In genomic region chr6:168782211-168782729, GRCh38 we compare ENCODE assay signal across 21 cellular contexts.
DNase-seq lines count a peak whose midpoint lies in the region; ATAC-seq and TF ChIP-seq lines count a peak whose summit lies in the region.
"Had no signal": no experiment of that assay in that cellular context is flagged by ENCODE, and none has a peak within 500 bp of the region (broad histone marks: within the 10 kb centered on the region; RNA-seq: fewer than 3 reads in every experiment).

No MANE protein-coding gene starts in this region.

- H3K27ac Mint-ChIP-seq in neural progenitor cell: no peak overlapping the region
- no peak overlapping the region for H3K27ac Mint-ChIP-seq in activated T-cell treated with anti-CD3 and anti-CD28 coated beads, Interleukin-2, amount 50 U/mL, for 72 hours

- H3K27me3 Mint-ChIP-seq in neural progenitor cell (ENCODE audit: insufficient read depth, low read depth): peaks cover 9% of the 10 kb centered on the region
- H3K27me3 Mint-ChIP-seq in activated T-cell treated with anti-CD3 and anti-CD28 coated beads, Interleukin-2, amount 50 U/mL, for 72 hours (ENCODE audit: low read depth): no peaks in the 10 kb centered on the region

- H3K36me3 ChIP-seq in ascending aorta: no peaks in the 10 kb centered on the region
- H3K36me3 ChIP-seq in neural progenitor cell: no peaks in the 10 kb centered on the region
- no peaks in the 10 kb centered on the region for H3K36me3 ChIP-seq in tibial artery
- H3K36me3 ChIP-seq: Peyer's patch, SJSA1 had no signal

- H3K36me3 Mint-ChIP-seq in neural progenitor cell: no peaks in the 10 kb centered on the region
- H3K36me3 Mint-ChIP-seq in activated T-cell treated with anti-CD3 and anti-CD28 coated beads, Interleukin-2, amount 50 U/mL, for 72 hours (ENCODE audit: insufficient read depth in 2 of 2): peaks cover 0 to 1% of the 10 kb centered on the region in 2 donors

- H3K4me1 ChIP-seq in ascending aorta (peaks cover 3 to 13% of the 10 kb centered on the region in 2 donors), neural progenitor cell (no peaks in the 10 kb centered on the region), tibial artery (peaks cover 0 to 43% (median 3%) of the 10 kb centered on the region in 4 donors)
- H3K4me1 ChIP-seq: Peyer's patch, SJSA1 had no signal

- H3K27me3 ChIP-seq in ascending aorta (no peaks in the 10 kb centered on the region), neural progenitor cell (no peaks in the 10 kb centered on the region), tibial artery (no peaks in the 10 kb centered on the region)
- H3K27me3 ChIP-seq: Peyer's patch, SJSA1 had no signal

- no peaks in the 10 kb centered on the region for H4K20me1 ChIP-seq in neural progenitor cell (ENCODE audit: low read depth)

- H2AFZ ChIP-seq in neural progenitor cell (replicated peaks): peak overlapping the region; percentile 44

- no peak overlapping the region for H3K4me3 Mint-ChIP-seq in neural progenitor cell
- no peak overlapping the region for H3K4me3 Mint-ChIP-seq in activated T-cell treated with anti-CD3 and anti-CD28 coated beads, Interleukin-2, amount 50 U/mL, for 72 hours

- peak overlapping the region in 1 of 2 donors; percentile 49 for H3K4me3 ChIP-seq in ascending aorta
- no peak overlapping the region for H3K4me3 ChIP-seq in neural progenitor cell
- no peak overlapping the region for H3K4me3 ChIP-seq in tibial artery
- H3K4me3 ChIP-seq: Peyer's patch, SJSA1 had no signal

- peak in 1 of 3 experiments; percentile 14 for TF ChIP-seq CTCF in ascending aorta (IDR thresholded peaks at IDR 0.05)
- TF ChIP-seq CTCF in neural progenitor cell (IDR thresholded peaks at IDR 0.05): no peak
- TF ChIP-seq CTCF in tibial artery (IDR thresholded peaks at IDR 0.05): no peak

- DNase-seq in NCI-H1417 (lab: John Stamatoyannopoulos, UW): peak in 2 of 3 experiments; percentile 79 to 92
- DNase-seq in NCI-H1417 treated with DMSO at 0.1 percent for 48 hours (lab: John Stamatoyannopoulos, UW): no peak
- DNase-seq in ascending aorta (ENCODE audit: low spot score in 2 of 2): no peak
- no peak for DNase-seq in neural progenitor cell (ENCODE audit: low spot score)
- peak in 1 of 2 donors; percentile 70 for DNase-seq in tibial artery
- DNase-seq in activated T-cell treated with anti-CD3 and anti-CD28 coated beads, Interleukin-2, amount 50 U/mL, for 72 hours: no peak
- DNase-seq in activated effector memory CD4-positive, alpha-beta T cell treated with anti-CD3 and anti-CD28 coated beads, Interleukin-2, amount 50 U/mL, for 16 hours: no peak
- DNase-seq: AML-193; DMS79; HCEC 1CT; KG1; NCI-H1105 treated with DMSO at 0.1 percent for 48 hours; NCI-H2029; NCI-H2171; NCI-H526 treated with DMSO at 0.1 percent for 48 hours; NK-92 treated with Interleukin-12 subunit alpha and Interleukin-12 subunit beta, amount 100 ng/mL, for 24 hours; Peyer's patch had no signal

- no peaks in the 10 kb centered on the region for H3F3A ChIP-seq in neural progenitor cell (ENCODE audit: low read depth)

- intact Hi-C loops in ascending aorta (cut with DNase I): no loop called here
- intact Hi-C loops in tibial artery (cut with DNase I; ENCODE audit: low total_unique reads): no loop called here

- peaks cover 5% of the 10 kb centered on the region for H3K9me3 Mint-ChIP-seq in neural progenitor cell
- H3K9me3 Mint-ChIP-seq in activated T-cell treated with anti-CD3 and anti-CD28 coated beads, Interleukin-2, amount 50 U/mL, for 72 hours: peaks cover 2 to 4% of the 10 kb centered on the region in 2 donors

- no peaks in the 10 kb centered on the region for H3K79me2 ChIP-seq in neural progenitor cell (ENCODE audit: low read depth)

- ATAC-seq in SK-N-SH treated with all-trans-retinoic acid at 6 μM for 48 hours: no peak
- no peak for ATAC-seq in activated T-cell treated with anti-CD3 and anti-CD28 coated beads, Interleukin-2, amount 50 U/mL, for 72 hours (replicated peaks in 1 of 2)

- H3K9me3 ChIP-seq in ascending aorta (no peaks in the 10 kb centered on the region), neural progenitor cell (ENCODE audit: low read depth) (no peaks in the 10 kb centered on the region), tibial artery (no peaks in the 10 kb centered on the region)
- H3K9me3 ChIP-seq: Peyer's patch had no signal

- peaks cover 10% of the 10 kb centered on the region for H3K4me1 Mint-ChIP-seq in neural progenitor cell
- no peaks in the 10 kb centered on the region for H3K4me1 Mint-ChIP-seq in activated T-cell treated with anti-CD3 and anti-CD28 coated beads, Interleukin-2, amount 50 U/mL, for 72 hours (ENCODE audit: low read depth)

- H3K9ac ChIP-seq in neural progenitor cell: no peak overlapping the region

- peak overlapping the region; percentile 61 to 94 for H3K27ac ChIP-seq in ascending aorta
- no peak overlapping the region for H3K27ac ChIP-seq in neural progenitor cell
- peak overlapping the region; percentile 0 to 54 for H3K27ac ChIP-seq in tibial artery
- H3K27ac ChIP-seq: 22Rv1, C4-2B, Peyer's patch, SJSA1 had no signal

- H3K4me2 ChIP-seq in neural progenitor cell: no peak overlapping the region

TF ChIP-seq in SK-N-SH treated with all-trans-retinoic acid at 6 μM for 48 hours, 23 proteins besides CTCF, POLR2A, EP300 and RAD21:
- no peak for TF ChIP-seq ZNF70 (CRISPR knock-in tag; IDR thresholded peaks at IDR 0.05)
- TF ChIP-seq TCF4 (CRISPR knock-in tag; IDR thresholded peaks at IDR 0.05; ENCODE audit: borderline replicate concordance): no peak
- no peak for TF ChIP-seq ZFP3 (CRISPR knock-in tag; IDR thresholded peaks at IDR 0.05)
- TF ChIP-seq ISL1 (CRISPR knock-in tag; IDR thresholded peaks at IDR 0.05): no peak
- no peak for TF ChIP-seq POU6F1 (CRISPR knock-in tag; IDR thresholded peaks at IDR 0.05; ENCODE audit: borderline replicate concordance, low read depth)
- no peak for TF ChIP-seq ZC3H10 (CRISPR knock-in tag; IDR thresholded peaks at IDR 0.05)
- TF ChIP-seq RARB (CRISPR knock-in tag; IDR thresholded peaks at IDR 0.05): no peak
- TF ChIP-seq SNAI2 (CRISPR knock-in tag; IDR thresholded peaks at IDR 0.05): no peak
- no peak for TF ChIP-seq CSRNP3 (CRISPR knock-in tag; IDR thresholded peaks at IDR 0.05)
- TF ChIP-seq BACH2 (CRISPR knock-in tag; IDR thresholded peaks at IDR 0.05; ENCODE audit: borderline replicate concordance): no peak
- TF ChIP-seq ESRRG (CRISPR knock-in tag; IDR thresholded peaks at IDR 0.05): no peak
- no peak for TF ChIP-seq PATZ1 (CRISPR knock-in tag; IDR thresholded peaks at IDR 0.05; ENCODE audit: borderline replicate concordance)
- TF ChIP-seq ARNTL (CRISPR knock-in tag; IDR thresholded peaks at IDR 0.05; ENCODE audit: borderline replicate concordance, low read depth): no peak
- TF ChIP-seq PPARA (CRISPR knock-in tag; IDR thresholded peaks at IDR 0.05; ENCODE audit: borderline replicate concordance): no peak
- TF ChIP-seq ZNF565 (CRISPR knock-in tag; conservative IDR thresholded peaks at IDR 0.05; ENCODE audit: low read depth): no peak
- TF ChIP-seq OSR1 (CRISPR knock-in tag; IDR thresholded peaks at IDR 0.05): no peak
TF ChIP-seq in SK-N-SH treated with all-trans-retinoic acid at 6 μM for 48 hours: peak in this region for 0.

Comparison
In these comparisons a context has a peak if more than half of its experiments do, and no peak if none do; other contexts are left out.
1. DNase-seq: peak in NCI-H1417 (2 of 3); none in NCI-H1417 treated with DMSO at 0.1 percent for 48 hours (single experiment), ascending aorta (0 of 2), neural progenitor cell (single experiment), activated T-cell treated with anti-CD3 and anti-CD28 coated beads, Interleukin-2, amount 50 U/mL, for 72 hours (0 of 2) and activated effector memory CD4-positive, alpha-beta T cell treated with anti-CD3 and anti-CD28 coated beads, Interleukin-2, amount 50 U/mL, for 16 hours (single experiment).